Comparison of ENCODE assay signal across 18 cellular contexts in the genomic region with DNA sequence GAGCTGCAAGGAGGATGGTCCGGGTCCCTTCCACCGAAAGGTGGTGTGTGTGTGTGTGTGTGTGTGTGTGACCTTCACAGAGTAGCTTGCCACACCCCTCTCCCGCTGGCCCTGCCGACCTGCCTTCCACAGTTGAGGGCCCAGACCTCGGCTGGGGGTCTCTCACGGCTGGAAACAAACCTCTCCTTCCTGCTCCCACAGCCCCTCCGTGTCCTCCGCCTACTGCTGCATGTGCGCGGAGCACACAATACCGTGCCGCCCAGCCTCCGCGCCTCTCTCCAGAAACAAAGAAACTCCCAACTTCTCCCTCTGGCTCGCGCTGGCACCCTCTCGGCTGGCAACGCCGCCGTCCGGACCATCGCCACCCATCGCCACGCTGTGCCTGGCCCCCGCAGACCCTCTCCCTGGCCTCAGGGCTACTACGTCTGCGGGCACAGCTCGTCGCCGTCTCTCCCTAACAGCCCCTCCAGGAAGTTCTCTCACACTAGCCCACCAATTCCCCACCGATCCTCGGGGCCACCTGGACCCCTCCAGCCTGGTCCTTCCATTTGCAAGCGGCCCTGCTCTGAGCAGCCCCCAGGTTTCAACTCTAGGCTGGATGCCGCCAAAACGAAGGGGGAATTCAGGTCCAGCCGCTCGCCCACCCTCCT.
DNase-seq lines count a peak whose midpoint lies in the region; ATAC-seq and TF ChIP-seq lines count a peak whose summit lies in the region.
"Had no signal": no experiment of that assay in that cellular context is flagged by ENCODE, and none has a peak within 500 bp of the region (broad histone marks: within the 10 kb centered on the region; RNA-seq: fewer than 3 reads in every experiment).

No MANE protein-coding gene starts in this region.

- H3K36me3 ChIP-seq in H7 (replicated peaks; ENCODE audit: control insufficient read depth, insufficient read depth, low read length) (no peaks in the 10 kb centered on the region), mucosa of descending colon (ENCODE audit: low read depth) (no peaks in the 10 kb centered on the region)

- H3K9me3 Mint-ChIP-seq in mesothelial cell of epicardium = no peaks in the 10 kb centered on the region

- H3K4me3 Mint-ChIP-seq in mesothelial cell of epicardium = no peak overlapping the region

- no peaks in the 10 kb centered on the region for H3K9me3 ChIP-seq in mucosa of descending colon
- H3K9me3 ChIP-seq: A549, tibial nerve had no signal

- no peak for TF ChIP-seq CTCF in mucosa of descending colon (IDR thresholded peaks at IDR 0.05)
- no peak for TF ChIP-seq CTCF in mesothelial cell of epicardium (IDR thresholded peaks at IDR 0.05; ENCODE audit: unreplicated experiment)

- peak; percentile 9 for DNase-seq in NCI-H2227 (lab: John Stamatoyannopoulos, UW; ENCODE audit: unreplicated experiment)
- no peak for DNase-seq in NCI-H2227 treated with DMSO at 0.1 percent for 48 hours (lab: John Stamatoyannopoulos, UW)
- DNase-seq in H7 = peak; percentile 79
- DNase-seq in astrocyte of the hippocampus (ENCODE audit: low read depth, low spot score) = peak; percentile 43
- DNase-seq in mucosa of descending colon = peak in 2 of 3 donors; percentile 23 to 40
- no peak for DNase-seq in mesothelial cell of epicardium (ENCODE audit: low spot score in 2 of 2, unreplicated experiment in 2 of 2)
- no peak for DNase-seq in G401 (ENCODE audit: low spot score)
- DNase-seq in NK-92 (lab: John Stamatoyannopoulos, UW; ENCODE audit: unreplicated experiment) = no peak
- DNase-seq: activated CD4-positive, alpha-beta T cell treated with anti-CD3 and anti-CD28 coated beads for 48 hours; DMS 273 treated with DMSO at 0.1 percent for 48 hours; KBM-7; NCI-H1048; NK-92 treated with Interleukin-12 subunit alpha and Interleukin-12 subunit beta, amount 100 ng/mL, for 24 hours; stimulated activated naive CD4-positive, alpha-beta T cell; SW 1271 had no signal

- no peak overlapping the region for H3K27ac Mint-ChIP-seq in mesothelial cell of epicardium

- intact Hi-C loops in mucosa of descending colon (cut with DNase I, micrococcal nuclease) = no loop called here

- H3K4me3 ChIP-seq in H7 (ENCODE audit: insufficient read depth, low read depth, low read length) = peak overlapping the region; percentile 19; the same call in 1 of the 2 replicates
- no peak overlapping the region for H3K4me3 ChIP-seq in mucosa of descending colon
- H3K4me3 ChIP-seq: A549, tibial nerve had no signal

- H3K27me3 Mint-ChIP-seq in mesothelial cell of epicardium (ENCODE audit: low read depth) = no peaks in the 10 kb centered on the region

- peaks cover 4% of the 10 kb centered on the region for H3K36me3 Mint-ChIP-seq in mesothelial cell of epicardium

- peaks cover 27% of the 10 kb centered on the region for H3K4me1 ChIP-seq in mucosa of descending colon (ENCODE audit: low read depth)

- in situ Hi-C loops in G401 (cut with HindIII; ENCODE audit: low sequenced_read_pairs) = no loop called here

- peaks cover 3% of the 10 kb centered on the region for H3K4me1 Mint-ChIP-seq in mesothelial cell of epicardium

- no peaks in the 10 kb centered on the region for H3K27me3 ChIP-seq in H7 (ENCODE audit: control insufficient read depth, insufficient read depth, low read length)
- H3K27me3 ChIP-seq: tibial nerve had no signal

- no peak for ATAC-seq in mucosa of descending colon
- ATAC-seq: A549, sciatic nerve had no signal

Comparison
In these comparisons a context has a peak if more than half of its experiments do, and no peak if none do; other contexts are left out.
1. DNase-seq: peak in NCI-H2227 (single experiment), H7 (single experiment), astrocyte of the hippocampus (single experiment) and mucosa of descending colon (2 of 3); none in NCI-H2227 treated with DMSO at 0.1 percent for 48 hours (single experiment), mesothelial cell of epicardium (0 of 2), G401 (single experiment) and NK-92 (single experiment).